ENCODE assay signal across 27 cellular contexts in genomic region chr11:132674161-132674560, GRCh38.
DNase-seq lines count a peak whose midpoint lies in the region; ATAC-seq, FAIRE-seq and TF ChIP-seq lines count a peak whose summit lies in the region.
"Had no signal": no experiment of that assay in that cellular context is flagged by ENCODE, and none has a peak within 500 bp of the region (broad histone marks: within the 10 kb centered on the region; RNA-seq: fewer than 3 reads in every experiment).

No MANE protein-coding gene starts in this region.

- no peak overlapping the region for H3K4me3 ChIP-seq in liver (ENCODE audit: low read depth in 1 of 3, low read length in 3 of 3)
- H3K4me3 ChIP-seq in HepG2 (replicated peaks in 1 of 3; ENCODE audit: insufficient read depth in 1 of 3, low read depth in 2 of 3, low read length in 3 of 3), result no peak overlapping the region
- no peak overlapping the region for H3K4me3 ChIP-seq in vagina
- H3K4me3 ChIP-seq: A549, dorsolateral prefrontal cortex, suprapubic skin, upper lobe of right lung had no signal

- TF ChIP-seq POLR2A in HepG2 (IDR thresholded peaks at IDR 0.05; ENCODE audit: insufficient read depth in 1 of 2, low read depth in 2 of 2, low read length in 2 of 2) (no peak), vagina (IDR thresholded peaks at IDR 0.05) (no peak)

- H3K9ac ChIP-seq in liver (ENCODE audit: low read depth in 1 of 2, low read length in 2 of 2) (no peak overlapping the region), HepG2 (ENCODE audit: insufficient read depth, low read depth, low read length) (no peak overlapping the region)

- no peaks in the 10 kb centered on the region for H3K79me2 ChIP-seq in HepG2 (ENCODE audit: insufficient read depth, low read length)

- in situ Hi-C loops in HepG2 (cut with HindIII; ENCODE audit: extremely low pct_ligation_motif_present, low pct_unique_long_range_greater_than_20kb), result no loop called here

- FAIRE-seq in HepG2 (lab: Jason Lieb, UNC), result no peak
- FAIRE-seq: A549 had no signal

- CTCF ChIA-PET in HepG2 (lab: Yijun Ruan, JAX; ENCODE audit: low intra/inter-chr PET ratio, low total read pairs), result no interaction called here

- H3K27me3 ChIP-seq in liver (ENCODE audit: control insufficient read depth in 4 of 4, insufficient read depth in 4 of 4, low read length in 3 of 4), result no peaks in the 10 kb centered on the region
- no peaks in the 10 kb centered on the region for H3K27me3 ChIP-seq in HepG2 (ENCODE audit: control insufficient read depth in 1 of 2, insufficient read depth in 2 of 2, low read length in 2 of 2)
- no peaks in the 10 kb centered on the region for H3K27me3 ChIP-seq in vagina
- H3K27me3 ChIP-seq: dorsolateral prefrontal cortex, suprapubic skin, upper lobe of right lung had no signal

- intact Hi-C loops in HepG2 (cut with micrococcal nuclease; ENCODE audit: unreplicated experiment), result no loop called here
- intact Hi-C loops in vagina (cut with DNase I), result no loop called here

- no peaks in the 10 kb centered on the region for H3K36me3 ChIP-seq in liver (ENCODE audit: control insufficient read depth in 4 of 4, insufficient read depth in 3 of 4, low read depth in 1 of 4, low read length in 3 of 4)
- no peaks in the 10 kb centered on the region for H3K36me3 ChIP-seq in HepG2 (replicated peaks in 1 of 2; ENCODE audit: control insufficient read depth in 1 of 2, insufficient read depth in 2 of 2, low read length in 2 of 2)
- no peaks in the 10 kb centered on the region for H3K36me3 ChIP-seq in vagina
- H3K36me3 ChIP-seq: suprapubic skin, upper lobe of right lung had no signal

- H3K4me2 ChIP-seq in HepG2 (ENCODE audit: low read depth, low read length), result no peak overlapping the region
- H3K4me2 ChIP-seq: A549 had no signal

- 52% methylated on average over 4 of the region's 4 CpGs for WGBS in liver
- 2% methylated on average over 4 of the region's 4 CpGs for WGBS in HepG2 (ENCODE audit: low lambda C conversion rate)

- no peak for DNase-seq in HepG2 (ENCODE audit: low spot score)
- peak; percentile 23 for DNase-seq in NCI-H69 (lab: John Stamatoyannopoulos, UW)
- peak; percentile 65 to 68 for DNase-seq in dermis microvascular lymphatic vessel endothelial cell (ENCODE audit: low read depth in 2 of 2)
- DNase-seq in vagina (ENCODE audit: extremely low spot score in 2 of 2), result no peak
- DNase-seq in COLO668 (lab: John Stamatoyannopoulos, UW; ENCODE audit: unreplicated experiment), result no peak
- no peak for DNase-seq in stimulated activated CD4-positive, alpha-beta T cell treated with anti-CD3 and anti-CD28 coated beads, Interleukin-4, amount 100 ng/mL, for 24 hours
- DNase-seq: activated CD4-positive, alpha-beta memory T cell treated with anti-CD3 and anti-CD28 coated beads, Interleukin-2, amount 10 ng/mL, durations not matched to agents 7 days and 5 days; activated CD8-positive, alpha-beta memory T cell treated with anti-CD3 and anti-CD28 coated beads, Interleukin-2, amount 50 U/mL, for 4 hours; activated naive CD4-positive, alpha-beta T cell; AML-193; CD8-positive, alpha-beta memory T cell; DMS53; GDM1; HCEC 1CT; hypothalamus; IMR-90; mammary epithelial cell; NCI-H1930; NCI-H526 treated with DMSO at 0.1 percent for 48 hours; nephron progenitor cell; stimulated activated naive CD4-positive, alpha-beta T cell; upper lobe of right lung had no signal

- ATAC-seq in HepG2 (no peak), HG02938 (IDR thresholded peaks at IDR 0.05; ENCODE audit: unreplicated experiment) (no peak)
- ATAC-seq: A549, upper lobe of right lung had no signal

- no TSS peak for BruUV-seq in HepG2 (replicated peaks; lab: Mats Ljungman, UMichigan)

- TF ChIP-seq CTCF in liver (IDR thresholded peaks at IDR 0.05; ENCODE audit: low read depth, low read length, missing input control) (no peak), HepG2 (CRISPR knock-in tag; IDR thresholded peaks at IDR 0.05) (no peak), vagina (IDR thresholded peaks at IDR 0.05) (no peak)

- no peak overlapping the region for H2AFZ ChIP-seq in HepG2 (ENCODE audit: low read length)

- H3K9me3 ChIP-seq in liver (ENCODE audit: control insufficient read depth in 4 of 4, low read length in 3 of 4) (peaks cover 0 to 3% (median 0%) of the 10 kb centered on the region in 4 donors), HepG2 (ENCODE audit: low read length) (peaks cover 81% of the 10 kb centered on the region), vagina (no peaks in the 10 kb centered on the region)
- H3K9me3 ChIP-seq: A549, suprapubic skin, upper lobe of right lung had no signal

- H3K4me1 ChIP-seq in liver (ENCODE audit: control insufficient read depth in 4 of 4, insufficient read depth in 4 of 4, low read length in 3 of 4), result no peaks in the 10 kb centered on the region
- no peaks in the 10 kb centered on the region for H3K4me1 ChIP-seq in HepG2 (ENCODE audit: insufficient read depth, low read length)
- no peaks in the 10 kb centered on the region for H3K4me1 ChIP-seq in vagina
- H3K4me1 ChIP-seq: A549, suprapubic skin, upper lobe of right lung had no signal

- POLR2A ChIA-PET in HepG2 (lab: Yijun Ruan, JAX), result no interaction called here

- TF ChIP-seq EP300 in HepG2 (IDR thresholded peaks at IDR 0.05; ENCODE audit: low read depth in 2 of 2, low read length in 2 of 2) (no peak), HepG2 (CRISPR knock-in tag; IDR thresholded peaks at IDR 0.05; ENCODE audit: borderline replicate concordance) (no peak)

- H3K27ac ChIP-seq in liver (ENCODE audit: low read depth in 1 of 2, low read length in 2 of 2) (no peak overlapping the region), HepG2 (ENCODE audit: extremely low read length, insufficient read depth, low read length) (no peak overlapping the region), vagina (no peak overlapping the region)
- H3K27ac ChIP-seq: A549, suprapubic skin, upper lobe of right lung had no signal

- no peak for TF ChIP-seq RAD21 in liver (IDR thresholded peaks at IDR 0.05)
- no peak for TF ChIP-seq RAD21 in HepG2 (CRISPR knock-in tag; IDR thresholded peaks at IDR 0.05)

- no peaks in the 10 kb centered on the region for H4K20me1 ChIP-seq in HepG2 (ENCODE audit: insufficient read depth, low read length)

TF ChIP-seq in liver, 16 proteins besides CTCF, POLR2A, EP300 and RAD21:
- no peak for TF ChIP-seq HNF4A (conservative IDR thresholded peaks at IDR 0.05)
- no peak for TF ChIP-seq JUND (IDR thresholded peaks at IDR 0.05)
- TF ChIP-seq NR2F2 (IDR thresholded peaks at IDR 0.05), result peak; percentile 45
- no peak for TF ChIP-seq SP1 (IDR thresholded peaks at IDR 0.05)
- TF ChIP-seq REST (IDR thresholded peaks at IDR 0.05), result no peak
TF ChIP-seq in liver: peak in this region for 1.

TF ChIP-seq in HepG2, 621 proteins besides CTCF, POLR2A, EP300 and RAD21 (continues in another document):
- TF ChIP-seq ZNF10 (CRISPR knock-in tag; IDR thresholded peaks at IDR 0.05; ENCODE audit: borderline replicate concordance, low read depth) (no peak), MXD4 (CRISPR knock-in tag; IDR thresholded peaks at IDR 0.05) (no peak), HNRNPLL (IDR thresholded peaks at IDR 0.05; ENCODE audit: low read depth, low read length, poor library complexity, severe bottlenecking) (no peak), PTBP1 (IDR thresholded peaks at IDR 0.05; ENCODE audit: low read depth, low read length, poor library complexity, severe bottlenecking) (no peak), ZNF800 (CRISPR knock-in tag; IDR thresholded peaks at IDR 0.05) (no peak), ZNF724P (CRISPR knock-in tag; IDR thresholded peaks at IDR 0.05; ENCODE audit: borderline replicate concordance) (no peak), FIP1L1 (IDR thresholded peaks at IDR 0.05; ENCODE audit: borderline replicate concordance, insufficient read depth, low read depth, low read length) (no peak), TBP (CRISPR knock-in tag; IDR thresholded peaks at IDR 0.05) (no peak), ZNF746 (CRISPR knock-in tag; IDR thresholded peaks at IDR 0.05) (no peak), MATR3 (CRISPR knock-in tag; IDR thresholded peaks at IDR 0.05) (no peak), POGK (CRISPR knock-in tag; conservative IDR thresholded peaks at IDR 0.05) (no peak), FOXO1 (CRISPR knock-in tag; IDR thresholded peaks at IDR 0.05) (no peak), PBX2 (CRISPR knock-in tag; IDR thresholded peaks at IDR 0.05) (no peak)

Comparison
In these comparisons a context has a peak if more than half of its experiments do, and no peak if none do; other contexts are left out.
1. DNase-seq: peak in NCI-H69 (single experiment) and dermis microvascular lymphatic vessel endothelial cell (2 of 2); none in HepG2 (single experiment), vagina (0 of 2), COLO668 (single experiment) and stimulated activated CD4-positive, alpha-beta T cell treated with anti-CD3 and anti-CD28 coated beads, Interleukin-4, amount 100 ng/mL, for 24 hours (single experiment).